In genomic region chr11:102868359-102868758, GRCh38 we compare ENCODE assay signal across 1 cellular context.
TF ChIP-seq lines count a peak whose summit lies in the region.

No MANE protein-coding gene starts in this region.

TF ChIP-seq in SK-N-SH treated with all-trans-retinoic acid at 6 μM for 48 hours, 23 proteins besides CTCF, POLR2A, EP300 and RAD21 (continued from another document):
- no peak for TF ChIP-seq PATZ1 (CRISPR knock-in tag; IDR thresholded peaks at IDR 0.05; ENCODE audit: borderline replicate concordance)
- TF ChIP-seq CSDC2 (CRISPR knock-in tag; IDR thresholded peaks at IDR 0.05) = no peak
- TF ChIP-seq GLIS3 (CRISPR knock-in tag; IDR thresholded peaks at IDR 0.05) = no peak
- no peak for TF ChIP-seq OSR1 (CRISPR knock-in tag; IDR thresholded peaks at IDR 0.05)
TF ChIP-seq in SK-N-SH treated with all-trans-retinoic acid at 6 μM for 48 hours: peak in this region for 0.
